In genomic region chr1:40862008-40862863, GRCh38 we compare ENCODE assay signal across 8 cellular contexts. TPM values are rescaled to one million over a fixed set of nuclear protein-coding genes. Genes with fewer than 3 reads are reported as not detected.
DNase-seq lines count a peak whose midpoint lies in the region; ATAC-seq and TF ChIP-seq lines count a peak whose summit lies in the region.

Gene CITED4 (minus strand): TSS chr1:40862363. CDS start chr1:40862127, 236 bp downstream.

- TF ChIP-seq CTCF in GM12875 (IDR thresholded peaks at IDR 0.05; ENCODE audit: borderline replicate concordance, insufficient read depth, low read depth, low read length) (no peak), astrocyte of the cerebellum (IDR thresholded peaks at IDR 0.05; ENCODE audit: low read depth, low read length, missing control alignments) (no peak)

- H3K36me3 Mint-ChIP-seq in T-helper 2 cell treated with Interferon-gamma antibody and Interleukin-4, amounts not matched to agents 5 μg/mL and 100 μg/mL, for 36 hours (ENCODE audit: low read depth) = peaks cover 4% of the 10 kb centered on the region

- ATAC-seq in HG02763 (IDR thresholded peaks at IDR 0.05; ENCODE audit: unreplicated experiment) = peak; percentile 94

- peaks cover 35% of the 10 kb centered on the region for H3K4me1 ChIP-seq in SJCRH30

- DNase-seq in NCI-H1436 (lab: John Stamatoyannopoulos, UW) (peak; percentile 93), astrocyte of the cerebellum (ENCODE audit: low read depth) (peak; percentile 64), hepatic stellate cell (ENCODE audit: low spot score) (peak; percentile 91), renal cortical epithelial cell (ENCODE audit: low read depth) (peak; percentile 88), SJCRH30 (no peak)
- peak; percentile 93 for DNase-seq in T-helper 2 cell treated with Interferon-gamma antibody and Interleukin-4, amounts not matched to agents 5 μg/mL and 100 μg/mL, for 36 hours (ENCODE audit: low spot score)

- H3K9me3 ChIP-seq in SJCRH30 (replicated peaks) = no peaks in the 10 kb centered on the region

- H3K27ac ChIP-seq in SJCRH30 = no peak within 1 kb of the TSS

- no peaks in the 10 kb centered on the region for H3K9me3 Mint-ChIP-seq in T-helper 2 cell treated with Interferon-gamma antibody and Interleukin-4, amounts not matched to agents 5 μg/mL and 100 μg/mL, for 36 hours

- H3K27me3 ChIP-seq in SJCRH30 = no peaks in the 10 kb centered on the region

- peaks cover 31% of the 10 kb centered on the region for H3K27me3 Mint-ChIP-seq in T-helper 2 cell treated with Interferon-gamma antibody and Interleukin-4, amounts not matched to agents 5 μg/mL and 100 μg/mL, for 36 hours (ENCODE audit: low read depth)

- H3K36me3 ChIP-seq in SJCRH30 = no peaks in the 10 kb centered on the region

- peak within 1 kb of the TSS; percentile 91 for H3K4me3 Mint-ChIP-seq in T-helper 2 cell treated with Interferon-gamma antibody and Interleukin-4, amounts not matched to agents 5 μg/mL and 100 μg/mL, for 36 hours

- H3K27ac Mint-ChIP-seq in T-helper 2 cell treated with Interferon-gamma antibody and Interleukin-4, amounts not matched to agents 5 μg/mL and 100 μg/mL, for 36 hours = peak within 1 kb of the TSS; percentile 95

- in situ Hi-C loops in astrocyte of the cerebellum (cut with HindIII; ENCODE audit: low sequenced_read_pairs) = no loop called here

- H3K4me3 ChIP-seq in GM12875 (ENCODE audit: low read depth, low read length) = peak within 1 kb of the TSS; percentile 44
- H3K4me3 ChIP-seq in astrocyte of the cerebellum (ENCODE audit: low read depth, low read length) = peak within 1 kb of the TSS; percentile 51
- H3K4me3 ChIP-seq in SJCRH30 = no peak within 1 kb of the TSS

- H3K4me1 Mint-ChIP-seq in T-helper 2 cell treated with Interferon-gamma antibody and Interleukin-4, amounts not matched to agents 5 μg/mL and 100 μg/mL, for 36 hours (ENCODE audit: low read depth) = peaks cover 21% of the 10 kb centered on the region

RNA-seq across cellular contexts. Expression of gene CITED4, which starts in this region (rescaled TPM):
- total RNA-seq in renal cortical epithelial cell = 33.5 and 45.1 TPM in 2 replicates
- not detected in 2 replicates for total RNA-seq in SJCRH30 (2014; rRNA removed; shearing (Covaris generic))

Comparison
In these comparisons a context has a peak if more than half of its experiments do, and no peak if none do; other contexts are left out.
1. RNA of gene CITED4 (total RNA-seq): 33.5 to 45.1 TPM in renal cortical epithelial cell; not detected in SJCRH30; every median in the first group is over 10 times any median in the second.
2. DNase-seq: peak in NCI-H1436 (single experiment), T-helper 2 cell treated with Interferon-gamma antibody and Interleukin-4, amounts not matched to agents 5 μg/mL and 100 μg/mL, for 36 hours (single experiment), astrocyte of the cerebellum (single experiment), hepatic stellate cell (single experiment) and renal cortical epithelial cell (single experiment); none in SJCRH30 (0 of 2).